In the genomic region with DNA sequence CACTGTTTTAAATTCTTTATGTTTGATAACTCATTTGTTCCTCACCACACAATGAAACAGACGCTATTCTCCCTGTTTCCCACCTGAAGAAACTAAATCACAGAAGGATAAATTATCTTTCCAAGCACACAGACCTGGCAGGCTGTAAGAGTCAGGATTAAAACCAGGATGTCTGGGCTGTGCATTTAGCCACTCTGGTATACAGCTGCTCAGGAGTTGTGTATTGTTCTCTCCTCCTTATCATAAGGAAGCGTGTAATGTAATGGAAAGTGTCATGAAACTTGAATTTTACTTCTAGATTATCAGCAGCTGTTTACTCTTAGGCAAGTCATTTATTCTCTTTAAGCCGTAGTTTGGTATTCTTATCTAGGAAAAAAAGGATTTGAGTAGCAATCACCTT, we compare ENCODE assay signal across 24 cellular contexts.
"Had no signal": no experiment of that assay in that cellular context is flagged by ENCODE, and none has a peak within 500 bp of the region (broad histone marks: within the 10 kb centered on the region; RNA-seq: fewer than 3 reads in every experiment).

No MANE protein-coding gene starts in this region.

- DNase-seq: activated B cell treated with CpG ODN at 0.5 μM for 24 hours; activated CD4-positive, alpha-beta T cell treated with anti-CD3 and anti-CD28 coated beads for 36 hours; activated CD4-positive, alpha-beta T cell treated with anti-CD3 and anti-CD28 coated beads, Interleukin-2, amount 50 U/mL, for 48 hours; activated CD8-positive, alpha-beta memory T cell treated with anti-CD3 and anti-CD28 coated beads, Interleukin-2, amount 50 U/mL, for 48 hours; activated naive CD4-positive, alpha-beta T cell treated with Interleukin-2 at 50 U/mL for 16 hours; activated naive CD8-positive, alpha-beta T cell treated with anti-CD3 and anti-CD28 coated beads for 36 hours; activated T-cell treated with anti-CD3 and anti-CD28 coated beads, Interleukin-2, amount 50 U/mL, for 4 hours; amniotic stem cell; glutamatergic neuron; immature natural killer cell; kidney glomerular epithelial cell; left ventricle myocardium superior; mammary epithelial cell; posterior cingulate gyrus; stimulated activated CD4-positive, alpha-beta T cell treated with anti-CD3 and anti-CD28 coated beads, Interleukin-2, amount 100 ng/mL, for 48 hours; stimulated activated CD8-positive, alpha-beta memory T cell treated with anti-CD3 and anti-CD28 coated beads, Interleukin-4, amount 100 ng/mL, for 48 hours; stimulated activated naive B cell treated with anti-CD40 and anti-IgM and Interleukin-4, amounts not matched to agents 10 μg/mL and 1 μg/mL and 100 μg/mL, for 72 hours; SW 1271; T-helper 17 cell; upper lobe of right lung had no signal

- H3K36me3 Mint-ChIP-seq: activated naive CD8-positive, alpha-beta T cell treated with anti-CD3 and anti-CD28 coated beads for 36 hours; immature natural killer cell; stimulated activated naive B cell treated with anti-CD40 and anti-IgM and Interleukin-4, amounts not matched to agents 10 μg/mL and 1 μg/mL and 100 μg/mL, for 72 hours had no signal

- ATAC-seq: activated CD4-positive, alpha-beta T cell treated with anti-CD3 and anti-CD28 coated beads for 36 hours; activated T-cell treated with anti-CD3 and anti-CD28 coated beads, Interleukin-2, amount 50 U/mL, for 4 hours; esophagus mucosa; left ventricle myocardium superior; stimulated activated naive B cell treated with anti-CD40 and anti-IgM and Interleukin-4, amounts not matched to agents 10 μg/mL and 1 μg/mL and 100 μg/mL, for 72 hours; T-helper 17 cell; upper lobe of right lung had no signal

- H3K9me3 ChIP-seq: upper lobe of right lung had no signal

- H3K27ac ChIP-seq: coronary artery, hepatocyte, upper lobe of right lung had no signal

- H3K79me2 ChIP-seq: hepatocyte had no signal

- H3K9me3 Mint-ChIP-seq: activated B cell treated with CpG ODN at 0.5 μM for 24 hours; activated naive CD8-positive, alpha-beta T cell treated with anti-CD3 and anti-CD28 coated beads for 36 hours; activated T-cell treated with anti-CD3 and anti-CD28 coated beads, Interleukin-2, amount 50 U/mL, for 4 hours; neural crest cell; stimulated activated naive B cell treated with anti-CD40 and anti-IgM and Interleukin-4, amounts not matched to agents 10 μg/mL and 1 μg/mL and 100 μg/mL, for 72 hours had no signal

- H2AFZ ChIP-seq: hepatocyte had no signal

- H3K4me3 ChIP-seq: coronary artery, hepatocyte, upper lobe of right lung had no signal

- H3K4me3 Mint-ChIP-seq: activated B cell treated with CpG ODN at 0.5 μM for 24 hours; activated CD4-positive, alpha-beta T cell treated with anti-CD3 and anti-CD28 coated beads for 36 hours; activated naive CD8-positive, alpha-beta T cell treated with anti-CD3 and anti-CD28 coated beads for 36 hours; activated T-cell treated with anti-CD3 and anti-CD28 coated beads, Interleukin-2, amount 50 U/mL, for 4 hours; immature natural killer cell; neural crest cell; stimulated activated naive B cell treated with anti-CD40 and anti-IgM and Interleukin-4, amounts not matched to agents 10 μg/mL and 1 μg/mL and 100 μg/mL, for 72 hours; T-helper 17 cell had no signal

- H3K4me1 Mint-ChIP-seq: activated B cell treated with CpG ODN at 0.5 μM for 24 hours; activated CD4-positive, alpha-beta T cell treated with anti-CD3 and anti-CD28 coated beads for 36 hours; activated naive CD8-positive, alpha-beta T cell treated with anti-CD3 and anti-CD28 coated beads for 36 hours; immature natural killer cell; T-helper 17 cell had no signal

- H3K27me3 ChIP-seq: hepatocyte, upper lobe of right lung had no signal

- H3K27ac Mint-ChIP-seq: activated B cell treated with CpG ODN at 0.5 μM for 24 hours; activated CD4-positive, alpha-beta T cell treated with anti-CD3 and anti-CD28 coated beads for 36 hours; activated naive CD8-positive, alpha-beta T cell treated with anti-CD3 and anti-CD28 coated beads for 36 hours; immature natural killer cell; stimulated activated naive B cell treated with anti-CD40 and anti-IgM and Interleukin-4, amounts not matched to agents 10 μg/mL and 1 μg/mL and 100 μg/mL, for 72 hours; T-helper 17 cell had no signal

- H3K36me3 ChIP-seq: upper lobe of right lung had no signal

- H3K27me3 Mint-ChIP-seq: activated B cell treated with CpG ODN at 0.5 μM for 24 hours; activated naive CD8-positive, alpha-beta T cell treated with anti-CD3 and anti-CD28 coated beads for 36 hours; T-helper 17 cell had no signal

- H3K4me2 ChIP-seq: hepatocyte had no signal
